25 cellular contexts compared by ENCODE assay signal in the genomic region with DNA sequence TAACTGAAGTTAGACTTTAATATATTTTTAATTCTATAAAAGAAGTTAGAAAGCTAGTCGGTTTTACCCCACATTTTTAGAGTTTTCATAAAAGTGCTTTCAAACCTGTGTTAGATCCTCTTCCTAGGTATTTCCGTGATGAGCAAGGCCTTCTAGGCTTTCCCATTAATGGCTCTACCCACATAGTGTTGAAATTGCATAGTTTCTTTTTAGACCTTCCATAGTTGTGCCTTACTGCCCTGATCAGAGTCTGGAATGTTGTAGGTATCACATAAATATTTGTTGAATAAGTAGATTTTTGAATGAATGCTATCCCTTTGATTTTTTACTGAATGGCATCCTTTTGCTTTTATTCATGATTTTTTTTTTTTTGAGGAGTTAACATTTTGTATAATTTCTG. TPM values are rescaled to one million over a fixed set of nuclear protein-coding genes. Genes with fewer than 3 reads are reported as not detected.
"Had no signal": no experiment of that assay in that cellular context is flagged by ENCODE, and none has a peak within 500 bp of the region (broad histone marks: within the 10 kb centered on the region; RNA-seq: fewer than 3 reads in every experiment).

No MANE protein-coding gene starts in this region.

- H3K9ac ChIP-seq: KMS-11, SK-N-SH had no signal

- DNase-seq: Kasumi-1, MM.1S, NCI-H1092 treated with DMSO at 0.1 percent for 48 hours, NCI-H1436, NCI-H187, NCI-H2029, NCI-H2081 treated with DMSO at 0.1 percent for 48 hours, NCI-H2171, NCI-H226, NCI-H446, NCI-H510A, NCI-H524 treated with DMSO at 0.1 percent for 48 hours, NCI-H69, NCI-H774, PC-3, SHP77, SK-N-SH had no signal

- H3K27ac ChIP-seq: HL-60, RWPE1 had no signal

- H3K27ac Mint-ChIP-seq: IgD-negative memory B cell had no signal

- H3K27me3 Mint-ChIP-seq: IgD-negative memory B cell had no signal

- H3K4me3 Mint-ChIP-seq: IgD-negative memory B cell had no signal

- H3K36me3 Mint-ChIP-seq: IgD-negative memory B cell had no signal

- ATAC-seq: K562, Panc1, PC-3 had no signal

- FAIRE-seq: HTR-8/SVneo, K562 had no signal

- H3K9me3 ChIP-seq: SK-N-SH had no signal

- H3K4me2 ChIP-seq: SK-N-SH had no signal

- H3K4me3 ChIP-seq: K562 had no signal

- H3K9me3 Mint-ChIP-seq: IgD-negative memory B cell had no signal

RNA-seq across cellular contexts. Expression of a gene that starts 45.3 kb away (rescaled TPM):
- total RNA-seq: M059J had no signal
- polyA plus RNA-seq: IgD-negative memory B cell, K562, SK-N-SH had no signal
